ENCODE assay signal across 18 cellular contexts in genomic region chr7:36515847-36516246, GRCh38.
A peak's percentile ranks its signal among the peaks of the same experiment; 100 is the strongest.
DNase-seq lines count a peak whose midpoint lies in the region; ATAC-seq, FAIRE-seq and TF ChIP-seq lines count a peak whose summit lies in the region.
"Had no signal": no experiment of that assay in that cellular context is flagged by ENCODE, and none has a peak within 500 bp of the region (broad histone marks: within the 10 kb centered on the region; RNA-seq: fewer than 3 reads in every experiment).

No MANE protein-coding gene starts in this region.

- H4K5ac ChIP-seq in H9 (ENCODE audit: insufficient read length, low read depth, low read length) (peak overlapping the region; percentile 38), mesendoderm (ENCODE audit: low read length) (no peak overlapping the region)

- H3T11ph ChIP-seq in H9 (ENCODE audit: low read length), result no peak overlapping the region

- no peak overlapping the region for H3K14ac ChIP-seq in H9 (ENCODE audit: insufficient read depth, low read length)

- no peaks in the 10 kb centered on the region for H3K23me2 ChIP-seq in H9 (ENCODE audit: insufficient read length, low read depth, low read length, poor library complexity, severe bottlenecking)

- in situ Hi-C loops in K562 (cut with MboI), result no loop called here

- no peaks in the 10 kb centered on the region for H3K27me3 ChIP-seq in CD4-positive, CD25-positive, alpha-beta regulatory T cell (ENCODE audit: control insufficient read depth, insufficient read depth, low read length)
- H3K27me3 ChIP-seq in H9 (ENCODE audit: insufficient read depth, low read length) (no peaks in the 10 kb centered on the region), K562 (ENCODE audit: control insufficient read depth in 2 of 2, insufficient read depth in 2 of 2, low read length in 2 of 2) (peaks cover 20 to 44% of the 10 kb centered on the region in 2 experiments), mesendoderm (ENCODE audit: insufficient read depth, low read length, poor library complexity) (no peaks in the 10 kb centered on the region), A673 (replicated peaks; ENCODE audit: insufficient read depth, low read depth, low read length, poor library complexity) (no peaks in the 10 kb centered on the region)
- H3K27me3 ChIP-seq: adrenal gland, cardiac muscle cell, esophagus muscularis mucosa, left lung, right atrium auricular region had no signal

- ATAC-seq in CD4-positive, CD25-positive, alpha-beta regulatory T cell (ENCODE audit: low read depth in 2 of 2), result no peak
- ATAC-seq in K562, result no peak
- ATAC-seq: left lung had no signal

- H2BK5ac ChIP-seq in H9 (ENCODE audit: insufficient read length, low read length) (no peak overlapping the region), mesendoderm (ENCODE audit: low read length) (no peak overlapping the region)

- H3K27ac ChIP-seq in CD4-positive, CD25-positive, alpha-beta regulatory T cell (ENCODE audit: insufficient read depth, low read length, poor library complexity, severe bottlenecking), result no peak overlapping the region
- no peak overlapping the region for H3K27ac ChIP-seq in H9 (ENCODE audit: insufficient read length, low read depth, low read length)
- H3K27ac ChIP-seq in K562 (ENCODE audit: extremely low read depth, low read depth, low read length), result no peak overlapping the region
- no peak overlapping the region for H3K27ac ChIP-seq in mesendoderm (ENCODE audit: low read depth, low read length)
- H3K27ac ChIP-seq in A673 (ENCODE audit: low read depth, low read length, poor library complexity, severe bottlenecking), result no peak overlapping the region
- H3K27ac ChIP-seq: adrenal gland, cardiac muscle cell, esophagus muscularis mucosa, left lung, right atrium auricular region had no signal

- TF ChIP-seq CTCF in H9 (conservative IDR thresholded peaks at IDR 0.05) (no peak), K562 (IDR thresholded peaks at IDR 0.05 in 2 of 3, conservative IDR thresholded peaks at IDR 0.05 in 1 of 3; ENCODE audit: insufficient read depth in 2 of 3, low read depth in 1 of 3, low read length in 3 of 3) (no peak), A673 (conservative IDR thresholded peaks at IDR 0.05; ENCODE audit: low read depth, low read length) (no peak)

- no peak for DNase-seq in CD4-positive, CD25-positive, alpha-beta regulatory T cell
- no peak for DNase-seq in H9
- no peak for DNase-seq in K562 (ENCODE audit: extremely low read depth in 1 of 4, low spot score in 3 of 4)
- DNase-seq in mesendoderm, result no peak
- DNase-seq in SHP77 treated with DMSO at 0.1 percent for 48 hours (lab: John Stamatoyannopoulos, UW), result no peak
- DNase-seq in A673 (ENCODE audit: low spot score), result no peak
- DNase-seq in cortex of kidney (lab: John Stamatoyannopoulos, UW), result no peak
- no peak for DNase-seq in retina
- DNase-seq: activated CD4-positive, alpha-beta T cell treated with anti-CD3 and anti-CD28 coated beads for 1 hour; left lung; NCI-H1417 treated with DMSO at 0.1 percent for 48 hours; NCI-H524 treated with DMSO at 0.1 percent for 48 hours; occipital lobe had no signal

- H3K27ac Mint-ChIP-seq in CD4-positive, CD25-positive, alpha-beta regulatory T cell, result peak overlapping the region in 2 of 3 donors; percentile 29 to 52
- H3K27ac Mint-ChIP-seq in H9, result no peak overlapping the region; a peak in 1 of 7 replicates

- peak; percentile 32 for FAIRE-seq in K562 (lab: Jason Lieb, UNC)
- FAIRE-seq: GM19239 had no signal

- peaks cover 5% of the 10 kb centered on the region for H3K27me3 Mint-ChIP-seq in CD4-positive, CD25-positive, alpha-beta regulatory T cell
- no peaks in the 10 kb centered on the region for H3K27me3 Mint-ChIP-seq in H9 (ENCODE audit: low read depth)

- TF ChIP-seq POLR2A in K562 (conservative IDR thresholded peaks at IDR 0.05), result no peak

- H3K9me3 Mint-ChIP-seq in CD4-positive, CD25-positive, alpha-beta regulatory T cell, result peaks cover 0 to 1% (median 0%) of the 10 kb centered on the region in 7 donors
- H3K9me3 Mint-ChIP-seq in H9, result no peaks in the 10 kb centered on the region; a peak in 1 of 5 replicates

- no peak overlapping the region for H2AK5ac ChIP-seq in H9 (ENCODE audit: insufficient read length, low read length)
- peak overlapping the region; percentile 89 for H2AK5ac ChIP-seq in mesendoderm (ENCODE audit: low read length)

- no peak overlapping the region for H3K23ac ChIP-seq in H9 (ENCODE audit: insufficient read length, low read depth, low read length)
- H3K23ac ChIP-seq in mesendoderm (ENCODE audit: low read length), result no peak overlapping the region

- no peaks in the 10 kb centered on the region for H3K9me1 ChIP-seq in K562 (ENCODE audit: control insufficient read depth, insufficient read depth, low read length)

- H3K9me3 ChIP-seq in CD4-positive, CD25-positive, alpha-beta regulatory T cell (ENCODE audit: control insufficient read depth in 2 of 2, low read length in 2 of 2), result no peaks in the 10 kb centered on the region
- H3K9me3 ChIP-seq in H9 (ENCODE audit: control insufficient read depth, low read depth, low read length) (no peaks in the 10 kb centered on the region), K562 (replicated peaks; ENCODE audit: control insufficient read depth, insufficient read depth, low read depth, low read length) (no peaks in the 10 kb centered on the region), A673 (ENCODE audit: low read depth, low read length, poor library complexity, severe bottlenecking) (no peaks in the 10 kb centered on the region)
- H3K9me3 ChIP-seq: adrenal gland, esophagus muscularis mucosa, left lung, right atrium auricular region had no signal

- no peak for TF ChIP-seq RAD21 in K562 (CRISPR knock-in tag; conservative IDR thresholded peaks at IDR 0.05 in 1 of 2, IDR thresholded peaks at IDR 0.05 in 1 of 2)

- H4K8ac ChIP-seq in H9 (replicated peaks; ENCODE audit: insufficient read length, low read depth, low read length), result no peak overlapping the region
- no peak overlapping the region for H4K8ac ChIP-seq in mesendoderm (ENCODE audit: low read depth, low read length)

- no peak overlapping the region for H2BK20ac ChIP-seq in H9 (ENCODE audit: low read depth, low read length, poor library complexity, severe bottlenecking)

- BruUV-seq in K562 (replicated peaks; lab: Mats Ljungman, UMichigan), result no TSS peak
- no TSS peak for BruUV-seq in A673 (replicated peaks; lab: Mats Ljungman, UMichigan)

- H3K18ac ChIP-seq in H9 (ENCODE audit: insufficient read length, low read depth, low read length) (peak overlapping the region; percentile 48), mesendoderm (ENCODE audit: low read length) (no peak overlapping the region)

- H3K4me2 ChIP-seq in H9 (ENCODE audit: insufficient read depth, insufficient read length, low read length), result no peak overlapping the region
- H3K4me2 ChIP-seq in K562 (ENCODE audit: insufficient read depth, low read length), result no peak overlapping the region
- no peak overlapping the region for H3K4me2 ChIP-seq in mesendoderm (ENCODE audit: low read length)

- TF ChIP-seq EP300 in K562 (IDR thresholded peaks at IDR 0.05; ENCODE audit: low read length), result no peak

- WGBS in H9 (ENCODE audit: extremely low coverage, insufficient read length, low lambda C conversion rate), result 100% methylated on average over 3 of the region's 3 CpGs
- WGBS in K562 (ENCODE audit: insufficient coverage, low coverage, missing lambda C conversion rate), result 22% methylated on average over 3 of the region's 3 CpGs
- WGBS in mesendoderm (ENCODE audit: extremely low coverage, insufficient coverage, low lambda C conversion rate), result 100% methylated on average over 1 of the region's 3 CpGs

- H3K4me3 Mint-ChIP-seq in CD4-positive, CD25-positive, alpha-beta regulatory T cell, result no peak overlapping the region
- no peak overlapping the region for H3K4me3 Mint-ChIP-seq in H9

- H3K4me3 ChIP-seq in CD4-positive, CD25-positive, alpha-beta regulatory T cell (ENCODE audit: low read depth, low read length), result no peak overlapping the region
- H3K4me3 ChIP-seq in K562 (no peak overlapping the region), mesendoderm (ENCODE audit: low read length) (no peak overlapping the region), A673 (ENCODE audit: low read depth, low read length, poor library complexity, severe bottlenecking) (no peak overlapping the region)
- H3K4me3 ChIP-seq: adrenal gland, cardiac muscle cell, esophagus muscularis mucosa, left lung, right atrium auricular region had no signal

- H4K20me1 ChIP-seq in H9 (ENCODE audit: control insufficient read depth, insufficient read depth, insufficient read length) (no peaks in the 10 kb centered on the region), K562 (replicated peaks; ENCODE audit: control insufficient read depth, insufficient read depth, low read length) (no peaks in the 10 kb centered on the region)

- CTCF ChIA-PET in K562 (lab: Yijun Ruan, JAX; ENCODE audit: low intra/inter-chr PET ratio), result no interaction called here
- CTCF ChIA-PET in A673 (lab: Charles Lee), result no interaction called here

- peaks cover 0 to 2% (median under 1%) of the 10 kb centered on the region in 4 donors for H3K4me1 Mint-ChIP-seq in CD4-positive, CD25-positive, alpha-beta regulatory T cell
- peaks cover 10% of the 10 kb centered on the region in 2 experiments for H3K4me1 Mint-ChIP-seq in H9

- no peaks in the 10 kb centered on the region for H3K36me3 Mint-ChIP-seq in CD4-positive, CD25-positive, alpha-beta regulatory T cell
- H3K36me3 Mint-ChIP-seq in H9 (ENCODE audit: insufficient read depth in 1 of 3, low read depth in 3 of 3), result peaks cover 0 to 3% (median 2%) of the 10 kb centered on the region in 3 experiments; a peak in 4 of 7 replicates

- H3K36me3 ChIP-seq in CD4-positive, CD25-positive, alpha-beta regulatory T cell (ENCODE audit: control insufficient read depth, insufficient read depth, low read length), result no peaks in the 10 kb centered on the region
- H3K36me3 ChIP-seq in K562 (ENCODE audit: control insufficient read depth, insufficient read depth, low read length), result no peaks in the 10 kb centered on the region
- no peaks in the 10 kb centered on the region for H3K36me3 ChIP-seq in mesendoderm (ENCODE audit: control insufficient read depth, insufficient read depth, low read length)
- no peaks in the 10 kb centered on the region for H3K36me3 ChIP-seq in A673 (ENCODE audit: insufficient read depth, low read length, poor library complexity, severe bottlenecking)
- H3K36me3 ChIP-seq: adrenal gland, cardiac muscle cell, esophagus muscularis mucosa, right atrium auricular region had no signal

- no peak overlapping the region for H2BK12ac ChIP-seq in H9 (ENCODE audit: insufficient read length, low read depth, low read length)

- H3K4me1 ChIP-seq in CD4-positive, CD25-positive, alpha-beta regulatory T cell (ENCODE audit: control insufficient read depth, insufficient read depth, low read length, poor library complexity, severe bottlenecking), result no peaks in the 10 kb centered on the region
- H3K4me1 ChIP-seq in H9 (ENCODE audit: insufficient read depth, low read length) (no peaks in the 10 kb centered on the region; the same call in 1 of the 2 replicates), K562 (replicated peaks in 1 of 2; ENCODE audit: control insufficient read depth in 2 of 2, insufficient read depth in 2 of 2, low read length in 2 of 2) (no peaks in the 10 kb centered on the region), mesendoderm (ENCODE audit: control insufficient read depth, low read depth, low read length) (no peaks in the 10 kb centered on the region), A673 (ENCODE audit: insufficient read depth, low read length, poor library complexity, severe bottlenecking) (no peaks in the 10 kb centered on the region)
- H3K4me1 ChIP-seq: adrenal gland, esophagus muscularis mucosa, left lung, right atrium auricular region had no signal

- H2BK15ac ChIP-seq in H9 (ENCODE audit: low read depth, low read length) (no peak overlapping the region), mesendoderm (replicated peaks; ENCODE audit: low read depth) (no peak overlapping the region)

- H3K79me1 ChIP-seq in H9 (ENCODE audit: insufficient read depth, low read depth, low read length, poor library complexity, severe bottlenecking), result no peaks in the 10 kb centered on the region
- H3K79me1 ChIP-seq in mesendoderm (ENCODE audit: low read length), result no peaks in the 10 kb centered on the region

- H3K56ac ChIP-seq in H9 (ENCODE audit: insufficient read length, low read depth, low read length) (no peak overlapping the region), mesendoderm (ENCODE audit: low read length) (peak overlapping the region; percentile 53)

- H3K79me2 ChIP-seq in H9 (ENCODE audit: insufficient read depth, low read length), result no peaks in the 10 kb centered on the region
- no peaks in the 10 kb centered on the region for H3K79me2 ChIP-seq in K562 (ENCODE audit: control insufficient read depth, insufficient read depth, low read length)
- H3K79me2 ChIP-seq in mesendoderm (ENCODE audit: control insufficient read depth, insufficient read depth, low read length), result no peaks in the 10 kb centered on the region

- POLR2A ChIA-PET in K562 (lab: Yijun Ruan, JAX), result no interaction called here
- POLR2A ChIA-PET in A673 (lab: Charles Lee; ENCODE audit: low non-redundant PET), result no interaction called here

- intact Hi-C loops in K562 (cut with micrococcal nuclease) (no loop called here), A673 (cut with micrococcal nuclease; ENCODE audit: unreplicated experiment) (no loop called here)

- H2BK120ac ChIP-seq in H9 (ENCODE audit: low read depth, low read length, poor library complexity, severe bottlenecking) (no peak overlapping the region), mesendoderm (ENCODE audit: low read depth, low read length) (no peak overlapping the region)

- H3K4ac ChIP-seq in H9 (ENCODE audit: low read depth, low read length) (no peak overlapping the region), mesendoderm (ENCODE audit: low read depth, low read length) (no peak overlapping the region)

- H3K9ac ChIP-seq in H9 (ENCODE audit: extremely low read depth, insufficient read length, low read length) (no peak overlapping the region), K562 (ENCODE audit: insufficient read depth in 1 of 2, low read depth in 2 of 2, low read length in 2 of 2) (no peak overlapping the region), mesendoderm (ENCODE audit: low read length) (no peak overlapping the region)

- no peak overlapping the region for H4K91ac ChIP-seq in H9 (ENCODE audit: insufficient read length, low read depth, low read length)

- H2AFZ ChIP-seq in H9 (ENCODE audit: low read length) (no peak overlapping the region), K562 (ENCODE audit: low read depth, low read length) (no peak overlapping the region)

Comparison
In these comparisons a context has a peak if more than half of its experiments do, and no peak if none do; other contexts are left out.
1. H3K27ac Mint-ChIP-seq: peak in CD4-positive, CD25-positive, alpha-beta regulatory T cell (2 of 3); none in H9 (0 of 3).